8 cellular contexts compared by ENCODE assay signal in the genomic region with DNA sequence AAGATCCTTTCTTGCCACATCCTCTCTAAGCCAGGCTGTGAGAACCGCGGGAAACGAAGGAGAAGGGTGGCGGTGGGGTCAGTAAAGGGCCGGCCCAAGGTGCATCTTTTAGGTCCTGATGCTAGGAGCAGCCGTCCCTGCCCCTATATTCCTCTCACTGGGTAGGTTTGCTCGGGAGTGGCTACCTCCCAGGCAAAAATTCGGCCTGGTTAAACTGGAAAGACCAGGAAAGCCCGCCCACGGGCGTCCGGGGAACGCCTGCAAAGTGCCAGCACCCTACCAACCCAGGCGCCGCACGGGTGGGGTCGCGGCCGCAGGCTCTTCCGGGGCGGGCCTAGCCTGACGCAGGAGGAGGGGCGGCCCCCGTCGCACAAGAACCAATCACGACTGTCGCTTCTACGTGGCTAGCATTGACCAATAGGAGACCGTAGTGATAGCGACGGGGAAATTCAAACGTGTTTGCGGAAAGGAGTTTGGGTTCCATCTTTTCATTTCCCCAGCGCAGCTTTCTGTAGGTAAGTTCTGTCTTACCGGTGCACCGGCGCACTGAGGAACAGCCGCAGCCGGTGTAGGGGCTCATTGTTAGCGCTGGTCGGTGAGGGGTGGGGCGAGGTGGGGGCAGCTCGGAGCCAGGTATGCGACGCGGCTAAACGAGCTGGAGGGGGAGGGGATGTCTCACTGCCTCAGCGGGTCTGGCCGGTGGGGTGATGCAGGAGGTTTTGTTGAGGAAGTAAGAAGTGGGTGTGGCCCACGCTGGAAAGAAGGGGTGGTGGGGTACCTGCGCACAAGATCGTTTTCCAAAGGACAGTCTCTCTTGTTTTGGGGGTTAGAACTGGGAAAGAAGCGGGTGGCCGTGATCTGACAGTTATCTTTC. TPM values are rescaled to one million over a fixed set of nuclear protein-coding genes. Genes with fewer than 3 reads are reported as not detected.
DNase-seq lines count a peak whose midpoint lies in the region; ATAC-seq and TF ChIP-seq lines count a peak whose summit lies in the region.

A gene (plus strand): TSS at position 451 of the 874 bp plus-strand sequence. CDS start 1,195 bp downstream, outside the sequence.

- peak; percentile 100 for ATAC-seq in GM21529 (IDR thresholded peaks at IDR 0.05; ENCODE audit: unreplicated experiment)
- ATAC-seq in mucosa of descending colon = peak; percentile 100

- no peaks in the 10 kb centered on the region for H3K4me1 ChIP-seq in mucosa of descending colon (ENCODE audit: low read depth)

- peak within 1 kb of the TSS; percentile 86 to 94 (median 92) for H3K4me3 Mint-ChIP-seq in IgD-negative memory B cell

- H3K9me3 Mint-ChIP-seq in IgD-negative memory B cell = no peaks in the 10 kb centered on the region

- intact Hi-C loops in mucosa of descending colon (cut with DNase I, micrococcal nuclease) = no loop called here

- peaks cover 6 to 20% (median 17%) of the 10 kb centered on the region in 3 donors for H3K4me1 Mint-ChIP-seq in IgD-negative memory B cell

- H3K27me3 Mint-ChIP-seq in IgD-negative memory B cell = no peaks in the 10 kb centered on the region

- peak within 1 kb of the TSS; percentile 22 for H3K4me3 ChIP-seq in mucosa of descending colon

- no peaks in the 10 kb centered on the region for H3K9me3 ChIP-seq in mucosa of descending colon

- TF ChIP-seq CTCF in mucosa of descending colon (IDR thresholded peaks at IDR 0.05) = no peak

- H3K27ac Mint-ChIP-seq in IgD-negative memory B cell = peak within 1 kb of the TSS; percentile 36 to 90 (median 89)

- H3K36me3 Mint-ChIP-seq in IgD-negative memory B cell = no peaks in the 10 kb centered on the region

- no peaks in the 10 kb centered on the region for H3K36me3 ChIP-seq in mucosa of descending colon (ENCODE audit: low read depth)

- H3K27ac ChIP-seq in epithelial cell of prostate = peak within 1 kb of the TSS; percentile 73

- DNase-seq in DMS 273 (lab: John Stamatoyannopoulos, UW; ENCODE audit: unreplicated experiment) (peak; percentile 98), OCI-M2 (lab: John Stamatoyannopoulos, UW; ENCODE audit: unreplicated experiment) (peak; percentile 78), activated T-cell treated with anti-CD3 and anti-CD28 coated beads for 4 hours (peak; percentile 83), epithelial cell of prostate (ENCODE audit: low read depth, low spot score) (peak; percentile 84), mucosa of descending colon (peak; percentile 95 to 96 (median 95))
- peak; percentile 84 for DNase-seq in stimulated activated CD8-positive, alpha-beta memory T cell treated with anti-CD3 and anti-CD28 coated beads, Interleukin-4, amount 100 ng/mL, for 24 hours (ENCODE audit: low read depth)

RNA-seq across cellular contexts. Expression of the gene that starts here (rescaled TPM):
- polyA plus RNA-seq in IgD-negative memory B cell = 0.50 TPM
- total RNA-seq in mucosa of descending colon = 1 to 10 TPM; 1.0 to 9.6 (median 2.4) TPM

Comparison
In these comparisons a context has a peak if more than half of its experiments do, and no peak if none do; other contexts are left out.
1. Peak in every context shown above with its lines: DNase-seq, ATAC-seq, H3K4me3 ChIP-seq and H3K27ac ChIP-seq.